14 cellular contexts compared by ENCODE assay signal in the genomic region with DNA sequence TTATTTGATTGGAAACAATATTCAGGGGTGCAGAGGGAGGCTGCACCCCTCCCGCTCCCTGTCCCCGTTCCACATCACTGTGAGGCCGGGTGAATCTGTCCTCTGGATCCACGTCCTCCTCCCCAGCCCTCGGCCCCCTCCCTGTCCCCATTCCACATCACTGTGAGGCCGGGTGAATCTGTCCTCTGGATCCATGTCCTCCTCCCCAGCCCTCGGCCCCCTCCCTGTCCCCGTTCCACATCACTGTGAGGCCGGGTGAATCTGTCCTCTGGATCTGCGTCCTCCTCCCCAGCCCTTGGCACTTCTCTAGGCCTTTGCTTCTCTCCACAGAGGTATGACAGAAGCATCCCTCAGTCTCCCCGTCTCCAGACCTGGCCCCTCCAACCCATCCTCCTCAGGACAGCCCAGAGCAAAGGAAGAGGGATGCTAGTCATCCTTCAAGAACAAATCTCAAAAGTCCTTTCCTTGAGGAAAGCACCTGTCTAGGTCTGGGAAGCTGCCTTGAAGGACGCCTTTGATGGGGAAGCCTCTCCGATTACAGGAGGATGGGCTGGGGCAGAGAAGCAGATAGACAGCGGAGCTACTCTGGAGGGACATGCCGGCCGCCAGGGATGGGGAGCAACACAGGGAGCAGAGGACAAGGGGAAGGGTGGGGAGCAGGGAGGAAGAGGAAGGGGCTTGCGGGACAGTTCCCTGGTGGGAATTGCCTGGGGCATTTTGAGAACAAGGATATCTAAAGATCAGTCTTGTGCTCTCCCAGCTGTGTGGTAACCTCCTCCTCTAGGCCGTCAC. TPM values are rescaled to one million over a fixed set of nuclear protein-coding genes. Genes with fewer than 3 reads are reported as not detected.
DNase-seq lines count a peak whose midpoint lies in the region; ATAC-seq and TF ChIP-seq lines count a peak whose summit lies in the region.
"Had no signal": no experiment of that assay in that cellular context is flagged by ENCODE, and none has a peak within 500 bp of the region (broad histone marks: within the 10 kb centered on the region; RNA-seq: fewer than 3 reads in every experiment).

No MANE protein-coding gene starts in this region.

- H3T11ph ChIP-seq in H9 (ENCODE audit: low read length): no peak overlapping the region

- no peaks in the 10 kb centered on the region for H3K36me3 ChIP-seq in Panc1 (ENCODE audit: control insufficient read depth, insufficient read depth, low read length)
- H3K36me3 ChIP-seq: BE2C had no signal

- DNase-seq in H9: no peak
- DNase-seq in Panc1 (ENCODE audit: low read depth, low spot score): no peak
- no peak for DNase-seq in neural crest cell (ENCODE audit: low read depth, low spot score)
- DNase-seq in stimulated activated effector memory CD8-positive, alpha-beta T cell treated with anti-CD3 and anti-CD28 coated beads, Interleukin-12 subunit alpha, Interleukin-12 subunit beta, amount 100 ng/mL, for 72 hours (ENCODE audit: low spot score in 2 of 2): no peak
- DNase-seq: BE2C; CD4-positive, alpha-beta memory T cell; DMS153; DMS79 treated with DMSO at 0.1 percent for 48 hours; EL; GM23248 had no signal

- H2AFZ ChIP-seq in H9 (ENCODE audit: low read length): no peak overlapping the region
- H2AFZ ChIP-seq: GM23248 had no signal

- ATAC-seq in Panc1 (no peak), esophagus mucosa (no peak), HG03469 (IDR thresholded peaks at IDR 0.05; ENCODE audit: unreplicated experiment) (no peak)
- ATAC-seq in stimulated activated effector memory CD8-positive, alpha-beta T cell treated with anti-CD3 and anti-CD28 coated beads, Interleukin-12 subunit alpha, Interleukin-12 subunit beta, amount 100 ng/mL, for 72 hours: no peak
- ATAC-seq: A549 had no signal

- H2BK5ac ChIP-seq in H9 (ENCODE audit: insufficient read length, low read length): no peak overlapping the region

- H3K4me1 ChIP-seq in H9 (ENCODE audit: insufficient read depth, low read length): no peaks in the 10 kb centered on the region
- H3K4me1 ChIP-seq in Panc1 (ENCODE audit: control insufficient read depth, insufficient read depth, low read length): peaks cover 11% of the 10 kb centered on the region
- H3K4me1 ChIP-seq: A549 had no signal

- in situ Hi-C loops in Panc1 (cut with HindIII; ENCODE audit: low pct_unique_long_range_greater_than_20kb, low sequenced_read_pairs): no loop called here

- H3K27me3 Mint-ChIP-seq in H9 (ENCODE audit: low read depth) (peaks cover 6% of the 10 kb centered on the region), neural crest cell (ENCODE audit: low read depth) (no peaks in the 10 kb centered on the region)
- H3K27me3 Mint-ChIP-seq: CD4-positive, alpha-beta memory T cell had no signal

- H2BK12ac ChIP-seq in H9 (ENCODE audit: insufficient read length, low read depth, low read length): no peak overlapping the region

- no peak overlapping the region for H3K4me3 Mint-ChIP-seq in H9
- no peak overlapping the region for H3K4me3 Mint-ChIP-seq in neural crest cell
- H3K4me3 Mint-ChIP-seq in stimulated activated effector memory CD8-positive, alpha-beta T cell treated with anti-CD3 and anti-CD28 coated beads, Interleukin-12 subunit alpha, Interleukin-12 subunit beta, amount 100 ng/mL, for 72 hours: no peak overlapping the region
- H3K4me3 Mint-ChIP-seq: CD4-positive, alpha-beta memory T cell had no signal

- no peak overlapping the region for H4K8ac ChIP-seq in H9 (replicated peaks; ENCODE audit: insufficient read length, low read depth, low read length)

- no peak overlapping the region for H2AK5ac ChIP-seq in H9 (ENCODE audit: insufficient read length, low read length)

- no peaks in the 10 kb centered on the region for H3K79me2 ChIP-seq in H9 (ENCODE audit: insufficient read depth, low read length)

- H3K23me2 ChIP-seq in H9 (ENCODE audit: insufficient read length, low read depth, low read length, poor library complexity, severe bottlenecking): no peaks in the 10 kb centered on the region

- no peak overlapping the region for H3K4me2 ChIP-seq in H9 (ENCODE audit: insufficient read depth, insufficient read length, low read length)
- H3K4me2 ChIP-seq: A549 had no signal

- no peak overlapping the region for H4K5ac ChIP-seq in H9 (ENCODE audit: insufficient read length, low read depth, low read length)

- no peak overlapping the region for H2BK15ac ChIP-seq in H9 (ENCODE audit: low read depth, low read length)

- H2BK120ac ChIP-seq in H9 (ENCODE audit: low read depth, low read length, poor library complexity, severe bottlenecking): no peak overlapping the region

- no peak overlapping the region for H3K56ac ChIP-seq in H9 (ENCODE audit: insufficient read length, low read depth, low read length)

- H4K20me1 ChIP-seq in H9 (ENCODE audit: control insufficient read depth, insufficient read depth, insufficient read length): no peaks in the 10 kb centered on the region

- no CpG with 5 or more reads among the region's 18 CpGs for WGBS in H9 (ENCODE audit: extremely low coverage, insufficient read length, low lambda C conversion rate)

- H3K4me1 Mint-ChIP-seq in H9 (peaks cover 2 to 5% of the 10 kb centered on the region in 2 experiments; a peak in 3 of 4 replicates), neural crest cell (peaks cover 15% of the 10 kb centered on the region)
- peaks cover 16% of the 10 kb centered on the region for H3K4me1 Mint-ChIP-seq in stimulated activated effector memory CD8-positive, alpha-beta T cell treated with anti-CD3 and anti-CD28 coated beads, Interleukin-12 subunit alpha, Interleukin-12 subunit beta, amount 100 ng/mL, for 72 hours

- H3K27ac ChIP-seq in H9 (ENCODE audit: insufficient read length, low read depth, low read length): no peak overlapping the region
- peak overlapping the region; percentile 75; the same call in 1 of the 2 replicates for H3K27ac ChIP-seq in Panc1 (ENCODE audit: low read length)
- H3K27ac ChIP-seq: C4-2B, GM23248 had no signal

- H3K9me3 ChIP-seq in H9 (ENCODE audit: control insufficient read depth, low read depth, low read length) (no peaks in the 10 kb centered on the region), Panc1 (ENCODE audit: control insufficient read depth, insufficient read depth, low read depth, low read length) (no peaks in the 10 kb centered on the region; the same call in 1 of the 2 replicates)
- H3K9me3 ChIP-seq: BE2C had no signal

- no peak overlapping the region for H4K91ac ChIP-seq in H9 (ENCODE audit: insufficient read length, low read depth, low read length)

- no peak overlapping the region for H3K18ac ChIP-seq in H9 (ENCODE audit: insufficient read length, low read depth, low read length)

- no peak overlapping the region for H2BK20ac ChIP-seq in H9 (ENCODE audit: low read depth, low read length, poor library complexity, severe bottlenecking)

- CTCF ChIA-PET in Panc1 (lab: Charles Lee): no interaction called here

- H3K14ac ChIP-seq in H9 (ENCODE audit: insufficient read depth, low read length): peak overlapping the region; percentile 44; the same call in 1 of the 2 replicates

- H3K27me3 ChIP-seq in H9 (ENCODE audit: insufficient read depth, low read length) (no peaks in the 10 kb centered on the region), Panc1 (ENCODE audit: control insufficient read depth, insufficient read depth, low read length) (no peaks in the 10 kb centered on the region)
- H3K27me3 ChIP-seq: BE2C had no signal

- no peak overlapping the region for H3K4ac ChIP-seq in H9 (ENCODE audit: low read depth, low read length)

- intact Hi-C loops in Panc1 (cut with micrococcal nuclease; ENCODE audit: unreplicated experiment): no loop called here

- H3K4me3 ChIP-seq in Panc1 (ENCODE audit: low read depth in 2 of 2, low read length in 2 of 2): no peak overlapping the region
- H3K4me3 ChIP-seq: A549, GM23248 had no signal

- H3K9me3 Mint-ChIP-seq in H9 (peaks cover 0 to 2% of the 10 kb centered on the region in 2 experiments; a peak in 2 of 5 replicates), neural crest cell (peaks cover 9% of the 10 kb centered on the region)
- H3K9me3 Mint-ChIP-seq in stimulated activated effector memory CD8-positive, alpha-beta T cell treated with anti-CD3 and anti-CD28 coated beads, Interleukin-12 subunit alpha, Interleukin-12 subunit beta, amount 100 ng/mL, for 72 hours: no peaks in the 10 kb centered on the region

- TF ChIP-seq CTCF in H9 (conservative IDR thresholded peaks at IDR 0.05) (no peak), Panc1 (IDR thresholded peaks at IDR 0.05) (no peak), neural crest cell (conservative IDR thresholded peaks at IDR 0.05) (no peak)

- BruUV-seq in Panc1 (replicated peaks; lab: Mats Ljungman, UMichigan): no TSS peak

- H3K36me3 Mint-ChIP-seq in H9 (ENCODE audit: insufficient read depth in 1 of 3, low read depth in 3 of 3): no peaks in the 10 kb centered on the region
- no peaks in the 10 kb centered on the region for H3K36me3 Mint-ChIP-seq in neural crest cell (ENCODE audit: low read depth)
- H3K36me3 Mint-ChIP-seq in stimulated activated effector memory CD8-positive, alpha-beta T cell treated with anti-CD3 and anti-CD28 coated beads, Interleukin-12 subunit alpha, Interleukin-12 subunit beta, amount 100 ng/mL, for 72 hours: no peaks in the 10 kb centered on the region
- H3K36me3 Mint-ChIP-seq: CD4-positive, alpha-beta memory T cell had no signal

- POLR2A ChIA-PET in Panc1 (lab: Charles Lee): no interaction called here

- no peak overlapping the region for H3K9ac ChIP-seq in H9 (ENCODE audit: extremely low read depth, insufficient read length, low read length)
- H3K9ac ChIP-seq: GM23248 had no signal

- H3K27ac Mint-ChIP-seq in H9 (peak overlapping the region in 1 of 3 experiments; percentile 76; a peak in 1 of 7 replicates), neural crest cell (ENCODE audit: unreplicated experiment) (peak overlapping the region; percentile 77)
- H3K27ac Mint-ChIP-seq in stimulated activated effector memory CD8-positive, alpha-beta T cell treated with anti-CD3 and anti-CD28 coated beads, Interleukin-12 subunit alpha, Interleukin-12 subunit beta, amount 100 ng/mL, for 72 hours: peak overlapping the region; percentile 24

- H3K79me1 ChIP-seq in H9 (ENCODE audit: insufficient read depth, low read depth, low read length, poor library complexity, severe bottlenecking): no peaks in the 10 kb centered on the region

- H3K23ac ChIP-seq in H9 (ENCODE audit: insufficient read length, low read depth, low read length): no peak overlapping the region

RNA-seq across cellular contexts. Expression of a gene that starts 10.8 kb away (rescaled TPM):
- 5.4 and 6.5 TPM in 2 replicates for total RNA-seq in H9 (2021)
- total RNA-seq in Panc1 (2021; ENCODE audit: unreplicated experiment): 94.7 TPM
- polyA plus RNA-seq in Panc1 (2012; ENCODE audit: insufficient read length): 90.7 TPM
- total RNA-seq in neural crest cell: 25.4 and 28.1 TPM in 2 replicates
- 5.5 TPM for total RNA-seq in esophagus mucosa
